Comparison of ENCODE assay signal across 8 cellular contexts in the genomic region with DNA sequence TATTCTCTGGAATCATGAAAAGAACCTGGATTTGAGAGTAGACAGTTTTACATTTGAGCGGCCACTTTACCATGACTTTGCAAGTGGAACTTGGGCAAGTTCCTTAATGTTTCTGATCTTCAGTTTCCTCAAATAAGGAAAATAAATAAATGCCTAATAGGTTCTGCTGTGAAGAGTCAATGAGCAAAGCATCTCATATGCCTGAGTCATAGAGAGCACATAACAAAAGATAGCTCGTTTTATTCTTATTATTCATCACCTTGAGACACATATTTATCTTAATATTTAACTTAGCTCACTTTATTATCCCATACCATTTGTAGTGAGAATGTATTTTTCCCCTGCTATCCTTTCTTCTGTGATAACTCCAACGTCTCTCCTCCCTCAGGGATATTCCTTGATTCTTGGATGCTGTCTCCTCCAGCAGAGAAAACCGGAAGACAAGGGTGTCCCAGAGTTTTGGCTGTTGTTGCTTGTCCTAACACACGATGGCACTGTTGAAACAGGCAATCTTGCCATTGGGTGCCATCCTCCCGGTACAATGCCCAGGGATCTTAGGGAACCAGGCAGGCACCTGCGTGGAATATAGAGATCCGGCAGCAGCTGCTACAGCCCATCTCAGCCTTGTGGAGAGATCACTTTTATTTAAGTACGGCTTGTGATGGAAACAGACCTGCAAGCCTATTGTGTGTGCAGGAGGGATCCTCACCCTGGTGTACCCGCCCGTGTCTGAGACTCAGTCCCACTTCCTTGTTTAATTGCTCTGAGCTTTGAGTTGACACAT. TPM values are rescaled to one million over a fixed set of nuclear protein-coding genes. Genes with fewer than 3 reads are reported as not detected.
DNase-seq lines count a peak whose midpoint lies in the region; ATAC-seq and TF ChIP-seq lines count a peak whose summit lies in the region.

No MANE protein-coding gene starts in this region.

- no peak overlapping the region for H3K4me3 ChIP-seq in prostate gland

- H3K36me3 Mint-ChIP-seq in activated CD8-positive, alpha-beta memory T cell treated with anti-CD3 and anti-CD28 coated beads, Interleukin-2, amount 10 ng/mL, durations not matched to agents 7 days and 5 days: no peaks in the 10 kb centered on the region
- no peaks in the 10 kb centered on the region for H3K36me3 Mint-ChIP-seq in activated naive CD8-positive, alpha-beta T cell treated with anti-CD3 and anti-CD28 coated beads, Interleukin-2, amount 50 U/mL, for 24 hours (ENCODE audit: low read depth)
- no peaks in the 10 kb centered on the region for H3K36me3 Mint-ChIP-seq in glutamatergic neuron (ENCODE audit: unreplicated experiment)

- no peak overlapping the region for H3K27ac ChIP-seq in prostate gland

- H3K9me3 Mint-ChIP-seq in activated CD8-positive, alpha-beta memory T cell treated with anti-CD3 and anti-CD28 coated beads, Interleukin-2, amount 10 ng/mL, durations not matched to agents 7 days and 5 days (ENCODE audit: low read depth): no peaks in the 10 kb centered on the region
- H3K9me3 Mint-ChIP-seq in activated naive CD8-positive, alpha-beta T cell treated with anti-CD3 and anti-CD28 coated beads, Interleukin-2, amount 50 U/mL, for 24 hours: no peaks in the 10 kb centered on the region
- peaks cover 2% of the 10 kb centered on the region for H3K9me3 Mint-ChIP-seq in glutamatergic neuron (ENCODE audit: unreplicated experiment)

- CTCF ChIA-PET in activated CD8-positive, alpha-beta memory T cell treated with anti-CD3 and anti-CD28 coated beads, Interleukin-2, amount 10 ng/mL, durations not matched to agents 7 days and 5 days (lab: Charles Lee): interaction anchor here (0.7 to 2.7 kb wide), 24 partner anchors 12 to 919 kb away, joined by 3 to 36 read pairs (median 4); a partner anchor contains a TSS

- H3K27me3 ChIP-seq in prostate gland (replicated peaks; ENCODE audit: insufficient read depth): no peaks in the 10 kb centered on the region

- H3K4me1 ChIP-seq in prostate gland (replicated peaks): no peaks in the 10 kb centered on the region

- TF ChIP-seq POLR2A in prostate gland (IDR thresholded peaks at IDR 0.05): no peak

- H3K36me3 ChIP-seq in prostate gland: no peaks in the 10 kb centered on the region

- H3K27ac Mint-ChIP-seq in activated CD8-positive, alpha-beta memory T cell treated with anti-CD3 and anti-CD28 coated beads, Interleukin-2, amount 10 ng/mL, durations not matched to agents 7 days and 5 days: no peak overlapping the region
- H3K27ac Mint-ChIP-seq in activated naive CD8-positive, alpha-beta T cell treated with anti-CD3 and anti-CD28 coated beads, Interleukin-2, amount 50 U/mL, for 24 hours: no peak overlapping the region
- H3K27ac Mint-ChIP-seq in glutamatergic neuron (ENCODE audit: unreplicated experiment): no peak overlapping the region

- peaks cover 76% of the 10 kb centered on the region for H3K27me3 Mint-ChIP-seq in activated CD8-positive, alpha-beta memory T cell treated with anti-CD3 and anti-CD28 coated beads, Interleukin-2, amount 10 ng/mL, durations not matched to agents 7 days and 5 days
- H3K27me3 Mint-ChIP-seq in activated naive CD8-positive, alpha-beta T cell treated with anti-CD3 and anti-CD28 coated beads, Interleukin-2, amount 50 U/mL, for 24 hours: peaks cover 51% of the 10 kb centered on the region
- H3K27me3 Mint-ChIP-seq in glutamatergic neuron (ENCODE audit: unreplicated experiment): no peaks in the 10 kb centered on the region

- H3K9me3 ChIP-seq in prostate gland: no peaks in the 10 kb centered on the region

- peak; percentile 36 for ATAC-seq in activated CD8-positive, alpha-beta memory T cell treated with anti-CD3 and anti-CD28 coated beads, Interleukin-2, amount 10 ng/mL, durations not matched to agents 7 days and 5 days
- ATAC-seq in activated naive CD8-positive, alpha-beta T cell treated with anti-CD3 and anti-CD28 coated beads, Interleukin-2, amount 50 U/mL, for 24 hours: peak; percentile 36
- ATAC-seq in GM19467 (IDR thresholded peaks at IDR 0.05; ENCODE audit: unreplicated experiment): no peak

- WGBS in prostate gland: 17% methylated on average over 11 of the region's 11 CpGs

- peak; percentile 48 for DNase-seq in activated CD8-positive, alpha-beta memory T cell treated with anti-CD3 and anti-CD28 coated beads, Interleukin-2, amount 10 ng/mL, durations not matched to agents 7 days and 5 days
- DNase-seq in activated CD8-positive, alpha-beta memory T cell treated with anti-CD3 and anti-CD28 coated beads, Interleukin-2, amount 50 U/mL, for 48 hours: no peak
- peak; percentile 65 to 76 for DNase-seq in Kasumi-1 (lab: John Stamatoyannopoulos, UW)
- peak; percentile 77 for DNase-seq in OCI-M1 (lab: John Stamatoyannopoulos, UW)
- peak; percentile 49 for DNase-seq in activated naive CD8-positive, alpha-beta T cell treated with anti-CD3 and anti-CD28 coated beads, Interleukin-2, amount 50 U/mL, for 24 hours
- peak; percentile 75 for DNase-seq in glutamatergic neuron
- DNase-seq in prostate gland (ENCODE audit: low spot score): peak; percentile 72

- intact Hi-C loops in prostate gland (cut with DNase I): loop anchor here (2.0 kb wide), 1 partner anchor 209 kb away; no protein-coding TSS in a partner anchor

- no peak overlapping the region for H3K4me3 Mint-ChIP-seq in activated CD8-positive, alpha-beta memory T cell treated with anti-CD3 and anti-CD28 coated beads, Interleukin-2, amount 10 ng/mL, durations not matched to agents 7 days and 5 days
- no peak overlapping the region for H3K4me3 Mint-ChIP-seq in activated naive CD8-positive, alpha-beta T cell treated with anti-CD3 and anti-CD28 coated beads, Interleukin-2, amount 50 U/mL, for 24 hours
- peak overlapping the region; percentile 18 for H3K4me3 Mint-ChIP-seq in glutamatergic neuron (ENCODE audit: unreplicated experiment)

- no peaks in the 10 kb centered on the region for H3K4me1 Mint-ChIP-seq in activated CD8-positive, alpha-beta memory T cell treated with anti-CD3 and anti-CD28 coated beads, Interleukin-2, amount 10 ng/mL, durations not matched to agents 7 days and 5 days
- H3K4me1 Mint-ChIP-seq in activated naive CD8-positive, alpha-beta T cell treated with anti-CD3 and anti-CD28 coated beads, Interleukin-2, amount 50 U/mL, for 24 hours: no peaks in the 10 kb centered on the region
- H3K4me1 Mint-ChIP-seq in glutamatergic neuron (ENCODE audit: low read depth, unreplicated experiment): no peaks in the 10 kb centered on the region

- TF ChIP-seq CTCF in glutamatergic neuron (IDR thresholded peaks at IDR 0.05; ENCODE audit: partially characterized antibody, unreplicated experiment) (peak; percentile 60), prostate gland (IDR thresholded peaks at IDR 0.05) (peak in 3 of 4 experiments; percentile 66 to 83 (median 82))

RNA-seq across cellular contexts. Expression of a gene that starts 33.3 kb away (rescaled TPM):
- 10 to 100 TPM; 19.5 to 24.1 TPM for total RNA-seq in activated CD8-positive, alpha-beta memory T cell treated with anti-CD3 and anti-CD28 coated beads, Interleukin-2, amount 10 ng/mL, durations not matched to agents 7 days and 5 days
- total RNA-seq in glutamatergic neuron (ENCODE audit: unreplicated experiment) (31.7 TPM), prostate gland (10 to 100 TPM in 1 of 2 donors, 1 to 10 TPM in 1; 9.4 to 18.3 TPM)

RNA-seq across cellular contexts. Expression of a gene that starts 44.3 kb away (rescaled TPM):
- not detected for total RNA-seq in activated CD8-positive, alpha-beta memory T cell treated with anti-CD3 and anti-CD28 coated beads, Interleukin-2, amount 10 ng/mL, durations not matched to agents 7 days and 5 days
- total RNA-seq in glutamatergic neuron (ENCODE audit: unreplicated experiment) (7.1 TPM), prostate gland (1 to 10 TPM; 2.3 to 5.4 TPM)
